ENCODE assay signal across 29 cellular contexts in genomic region chr11:64624869-64625481, GRCh38. TPM values are rescaled to one million over a fixed set of nuclear protein-coding genes. Genes with fewer than 3 reads are reported as not detected.
DNase-seq lines count a peak whose midpoint lies in the region; ATAC-seq, FAIRE-seq and TF ChIP-seq lines count a peak whose summit lies in the region.
"Had no signal": no experiment of that assay in that cellular context is flagged by ENCODE, and none has a peak within 500 bp of the region (broad histone marks: within the 10 kb centered on the region; RNA-seq: fewer than 3 reads in every experiment).

No MANE protein-coding gene starts in this region.

- H4K20me1 ChIP-seq in OCI-LY7 (ENCODE audit: insufficient read depth, low read length) = no peaks in the 10 kb centered on the region
- H4K20me1 ChIP-seq in K562 (replicated peaks; ENCODE audit: control insufficient read depth, insufficient read depth, low read length) = no peaks in the 10 kb centered on the region; the same call in 1 of the 2 replicates

- H3K9me2 ChIP-seq in OCI-LY7 (ENCODE audit: insufficient read depth, low read length) = no peaks in the 10 kb centered on the region

- H3K27me3 ChIP-seq in right atrium auricular region (no peaks in the 10 kb centered on the region), K562 (ENCODE audit: control insufficient read depth in 2 of 2, insufficient read depth in 2 of 2, low read length in 2 of 2) (peaks cover 0 to 22% of the 10 kb centered on the region in 2 experiments; a peak in 1 of 5 replicates), upper lobe of right lung (no peaks in the 10 kb centered on the region), WERI-Rb-1 (ENCODE audit: insufficient read depth, low read depth, severe bottlenecking) (no peaks in the 10 kb centered on the region)
- H3K27me3 ChIP-seq: ascending aorta had no signal

- H3K36me3 Mint-ChIP-seq in activated CD4-positive, alpha-beta memory T cell treated with anti-CD3 and anti-CD28 coated beads, Interleukin-2, amount 10 ng/mL, durations not matched to agents 7 days and 5 days (ENCODE audit: low read depth) = no peaks in the 10 kb centered on the region
- H3K36me3 Mint-ChIP-seq: naive thymus-derived CD8-positive, alpha-beta T cell had no signal

- BruUV-seq in OCI-LY7 (replicated peaks; lab: Mats Ljungman, UMichigan) (no TSS peak), K562 (replicated peaks; lab: Mats Ljungman, UMichigan) (no TSS peak)

- no peak overlapping the region for H3K27ac ChIP-seq in right atrium auricular region
- no peak overlapping the region for H3K27ac ChIP-seq in OCI-LY7 (ENCODE audit: low read depth, low read length, poor library complexity, severe bottlenecking)
- no peak overlapping the region for H3K27ac ChIP-seq in K562 (ENCODE audit: extremely low read depth, low read depth, low read length)
- no peak overlapping the region for H3K27ac ChIP-seq in upper lobe of right lung
- no peak overlapping the region for H3K27ac ChIP-seq in WERI-Rb-1
- H3K27ac ChIP-seq: 22Rv1, ascending aorta had no signal

- no peaks in the 10 kb centered on the region for H3K36me3 ChIP-seq in right atrium auricular region
- H3K36me3 ChIP-seq in OCI-LY7 (ENCODE audit: insufficient read depth, low read length) = no peaks in the 10 kb centered on the region
- H3K36me3 ChIP-seq in K562 (ENCODE audit: control insufficient read depth, insufficient read depth, low read length) = no peaks in the 10 kb centered on the region
- no peaks in the 10 kb centered on the region for H3K36me3 ChIP-seq in upper lobe of right lung
- H3K36me3 ChIP-seq in WERI-Rb-1 = peaks cover 30% of the 10 kb centered on the region

- TF ChIP-seq EP300 in K562 (IDR thresholded peaks at IDR 0.05; ENCODE audit: low read length) = no peak

- DNase-seq in left ventricle myocardium superior (no peak), right atrium auricular region (ENCODE audit: low spot score) (no peak), OCI-LY7 (ENCODE audit: low spot score) (peak; percentile 64), K562 (ENCODE audit: extremely low read depth in 1 of 4, low spot score in 3 of 4) (no peak), upper lobe of right lung (no peak), WERI-Rb-1 (no peak), GM10266 (ENCODE audit: extremely low spot score) (no peak)
- no peak for DNase-seq in activated CD4-positive, alpha-beta memory T cell treated with anti-CD3 and anti-CD28 coated beads, Interleukin-2, amount 10 ng/mL, durations not matched to agents 7 days and 5 days
- DNase-seq: activated CD4-positive, alpha-beta T cell treated with anti-CD3 and anti-CD28 coated beads, Interleukin-2, amount 50 U/mL, for 4 hours; activated naive CD4-positive, alpha-beta T cell treated with Interleukin-2 at 50 U/mL for 16 hours; activated T-cell treated with anti-CD3 and anti-CD28 coated beads, Interleukin-2, amount 50 U/mL, for 1 hour; C1 segment of cervical spinal cord; cerebellar nuclear complex; effector memory CD4-positive, alpha-beta T cell; H7; head of caudate nucleus; naive thymus-derived CD8-positive, alpha-beta T cell; NCI-H1105; NCI-H2107; NCI-H524; PC-3; posterior cingulate gyrus; stimulated activated CD4-positive, alpha-beta T cell treated with anti-CD3 and anti-CD28 coated beads, Interleukin-4, amount 100 ng/mL, for 1 hour; T1000 had no signal

- 0 out of 2 replicates have a peak overlapping the region, but pooled peaks have one; percentile 4 for H3K4me2 ChIP-seq in OCI-LY7 (ENCODE audit: low read length)
- no peak overlapping the region for H3K4me2 ChIP-seq in K562 (ENCODE audit: insufficient read depth, low read length)

- no peak for TF ChIP-seq RAD21 in K562 (CRISPR knock-in tag; conservative IDR thresholded peaks at IDR 0.05 in 1 of 2, IDR thresholded peaks at IDR 0.05 in 1 of 2)

- 19% methylated on average over 4 of the region's 4 CpGs for WGBS in K562 (ENCODE audit: insufficient coverage, low coverage, missing lambda C conversion rate)

- H3K27me3 Mint-ChIP-seq in activated CD4-positive, alpha-beta memory T cell treated with anti-CD3 and anti-CD28 coated beads, Interleukin-2, amount 10 ng/mL, durations not matched to agents 7 days and 5 days = no peaks in the 10 kb centered on the region
- H3K27me3 Mint-ChIP-seq: naive thymus-derived CD8-positive, alpha-beta T cell had no signal

- H2AFZ ChIP-seq in OCI-LY7 (ENCODE audit: low read length) (peak overlapping the region; percentile 6; the same call in 1 of the 2 replicates), K562 (ENCODE audit: low read depth, low read length) (no peak overlapping the region)

- CTCF ChIA-PET in OCI-LY7 (lab: Charles Lee; ENCODE audit: unreplicated experiment) = no interaction called here
- CTCF ChIA-PET in K562 (lab: Yijun Ruan, JAX; ENCODE audit: low intra/inter-chr PET ratio) = no interaction called here
- CTCF ChIA-PET in activated CD4-positive, alpha-beta memory T cell treated with anti-CD3 and anti-CD28 coated beads, Interleukin-2, amount 10 ng/mL, durations not matched to agents 7 days and 5 days (lab: Charles Lee) = no interaction called here

- H3K27ac Mint-ChIP-seq in activated CD4-positive, alpha-beta memory T cell treated with anti-CD3 and anti-CD28 coated beads, Interleukin-2, amount 10 ng/mL, durations not matched to agents 7 days and 5 days = no peak overlapping the region

- no peaks in the 10 kb centered on the region for H3K9me3 Mint-ChIP-seq in activated CD4-positive, alpha-beta memory T cell treated with anti-CD3 and anti-CD28 coated beads, Interleukin-2, amount 10 ng/mL, durations not matched to agents 7 days and 5 days
- H3K9me3 Mint-ChIP-seq: naive thymus-derived CD8-positive, alpha-beta T cell had no signal

- no peak overlapping the region for H3K9ac ChIP-seq in K562 (ENCODE audit: insufficient read depth in 1 of 2, low read depth in 2 of 2, low read length in 2 of 2)

- no peaks in the 10 kb centered on the region for H3K9me3 ChIP-seq in right atrium auricular region
- no peaks in the 10 kb centered on the region for H3K9me3 ChIP-seq in OCI-LY7 (ENCODE audit: low read length)
- no peaks in the 10 kb centered on the region for H3K9me3 ChIP-seq in K562 (replicated peaks; ENCODE audit: control insufficient read depth, insufficient read depth, low read depth, low read length)
- H3K9me3 ChIP-seq in upper lobe of right lung = no peaks in the 10 kb centered on the region
- H3K9me3 ChIP-seq in WERI-Rb-1 (ENCODE audit: severe bottlenecking) = no peaks in the 10 kb centered on the region
- H3K9me3 ChIP-seq: ascending aorta had no signal

- H3K4me1 Mint-ChIP-seq in activated CD4-positive, alpha-beta memory T cell treated with anti-CD3 and anti-CD28 coated beads, Interleukin-2, amount 10 ng/mL, durations not matched to agents 7 days and 5 days = peaks cover 7% of the 10 kb centered on the region

- intact Hi-C loops in left ventricle myocardium superior (cut with micrococcal nuclease) = no loop called here
- intact Hi-C loops in OCI-LY7 (cut with micrococcal nuclease; ENCODE audit: unreplicated experiment) = no loop called here
- intact Hi-C loops in K562 (cut with micrococcal nuclease) = no loop called here
- intact Hi-C loops in upper lobe of right lung (cut with DNase I) = no loop called here

- H3K4me1 ChIP-seq in right atrium auricular region (peaks cover 0 to 5% of the 10 kb centered on the region in 2 donors), OCI-LY7 (ENCODE audit: insufficient read depth, low read length, poor library complexity, severe bottlenecking) (peaks cover 36% of the 10 kb centered on the region), K562 (replicated peaks in 1 of 2; ENCODE audit: control insufficient read depth in 2 of 2, insufficient read depth in 2 of 2, low read length in 2 of 2) (peaks cover 6 to 15% of the 10 kb centered on the region in 2 experiments; a peak in 4 of 5 replicates), upper lobe of right lung (peaks cover 6% of the 10 kb centered on the region)
- H3K4me1 ChIP-seq: ascending aorta had no signal

- H3K79me2 ChIP-seq in OCI-LY7 (ENCODE audit: insufficient read depth, low read depth, low read length) = no peaks in the 10 kb centered on the region
- H3K79me2 ChIP-seq in K562 (ENCODE audit: control insufficient read depth, insufficient read depth, low read length) = no peaks in the 10 kb centered on the region

- no peak overlapping the region for H3K4me3 Mint-ChIP-seq in activated CD4-positive, alpha-beta memory T cell treated with anti-CD3 and anti-CD28 coated beads, Interleukin-2, amount 10 ng/mL, durations not matched to agents 7 days and 5 days
- H3K4me3 Mint-ChIP-seq: naive thymus-derived CD8-positive, alpha-beta T cell had no signal

- no peak for FAIRE-seq in K562 (lab: Jason Lieb, UNC)

- POLR2A ChIA-PET in OCI-LY7 (lab: Charles Lee) = interaction anchor here (0.6 kb wide), 1 partner anchor 39 kb away, joined by 4 read pairs; no protein-coding TSS in a partner anchor
- POLR2A ChIA-PET in K562 (lab: Yijun Ruan, JAX) = interaction anchor here (0.5 to 0.9 kb wide), 4 partner anchors 17 to 200 kb away, joined by 3 to 5 read pairs (median 3); no protein-coding TSS in a partner anchor
- POLR2A ChIA-PET in activated CD4-positive, alpha-beta memory T cell treated with anti-CD3 and anti-CD28 coated beads, Interleukin-2, amount 10 ng/mL, durations not matched to agents 7 days and 5 days (lab: Charles Lee) = no interaction called here

- H3K9me1 ChIP-seq in K562 (ENCODE audit: control insufficient read depth, insufficient read depth, low read length) = no peaks in the 10 kb centered on the region

- TF ChIP-seq CTCF in right atrium auricular region (IDR thresholded peaks at IDR 0.05) (no peak), OCI-LY7 (conservative IDR thresholded peaks at IDR 0.05; ENCODE audit: low read length) (no peak), K562 (IDR thresholded peaks at IDR 0.05 in 2 of 3, conservative IDR thresholded peaks at IDR 0.05 in 1 of 3; ENCODE audit: insufficient read depth in 2 of 3, low read depth in 1 of 3, low read length in 3 of 3) (no peak), upper lobe of right lung (IDR thresholded peaks at IDR 0.05) (no peak), WERI-Rb-1 (IDR thresholded peaks at IDR 0.05; ENCODE audit: low read depth, low read length) (no peak), GM10266 (IDR thresholded peaks at IDR 0.05; ENCODE audit: control insufficient read depth, insufficient read depth, low read depth, missing control alignments) (no peak)

- no peak overlapping the region for H3K4me3 ChIP-seq in right atrium auricular region
- no peak overlapping the region for H3K4me3 ChIP-seq in OCI-LY7 (ENCODE audit: low read depth, low read length, poor library complexity, severe bottlenecking)
- no peak overlapping the region for H3K4me3 ChIP-seq in K562
- no peak overlapping the region for H3K4me3 ChIP-seq in upper lobe of right lung
- no peak overlapping the region for H3K4me3 ChIP-seq in WERI-Rb-1 (ENCODE audit: low read depth, low read length)
- H3K4me3 ChIP-seq: ascending aorta had no signal

- no peak for TF ChIP-seq POLR2A in K562 (conservative IDR thresholded peaks at IDR 0.05)

- ATAC-seq in left ventricle myocardium superior (peak; percentile 18), K562 (0 out of 3 replicates have a peak, but pooled peaks have one; percentile 39), upper lobe of right lung (peak; percentile 70)
- ATAC-seq: naive thymus-derived CD8-positive, alpha-beta T cell; PC-3 had no signal

- in situ Hi-C loops in K562 (cut with MboI) = no loop called here

RNA-seq across cellular contexts. Expression of gene SLC22A12, which starts 34.0 kb away (rescaled TPM):
- total RNA-seq in left ventricle myocardium superior (not detected), right atrium auricular region (not detected), OCI-LY7 (2022) (not detected in 2 replicates), K562 (2014; rRNA removed) (not detected in 2 replicates), K562 (2014; rRNA removed; fragmentation: Illumina TruSeq; extraction: Trizol) (not detected in 2 replicates), K562 (2015; rRNA removed; fragmentation: Illumina TruSeq; extraction: Trizol) (not detected in 2 replicates), K562 (2021) (not detected in 2 replicates), upper lobe of right lung (not detected)
- total RNA-seq in OCI-LY7 (2014; rRNA removed; shearing (Covaris generic)) = not detected in 2 replicates
- total RNA-seq in K562 (2011; cell fraction: chromatin; rRNA removed; ENCODE audit: low replicate concordance) = not detected in 2 replicates
- total RNA-seq in K562 (2011; cell fraction: nucleolus; rRNA removed) = not detected in 2 replicates
- total RNA-seq in K562 (2011; cell fraction: nucleoplasm; rRNA removed) = not detected in 2 replicates
- polyA plus RNA-seq in K562 (2011; rRNA removed) (not detected in 2 replicates), K562 (2014; fragmentation: Illumina TruSeq; extraction: Trizol) (not detected in 2 replicates), K562 (2014; fragmentation: Nextera tagmentation; extraction: Ambion mirVana) (not detected), K562 (2014; rRNA removed) (not detected in 2 replicates)
- polyA plus RNA-seq in K562 (2011; cell fraction: cytosol; rRNA removed) = not detected in 2 replicates
- polyA plus RNA-seq in K562 (2011; cell fraction: nucleus; rRNA removed) = not detected in 2 replicates
- polyA plus RNA-seq in K562 (2012) = not detected in 2 replicates
- polyA minus RNA-seq in K562 (2011; rRNA and poly(A)+ RNA removed) = not detected in 2 replicates
- not detected in 2 replicates for polyA minus RNA-seq in K562 (2011; cell fraction: cytosol; rRNA and poly(A)+ RNA removed)
- not detected in 2 replicates for polyA minus RNA-seq in K562 (2011; cell fraction: nucleus; rRNA and poly(A)+ RNA removed)
- not detected for total RNA-seq in activated CD4-positive, alpha-beta memory T cell treated with anti-CD3 and anti-CD28 coated beads, Interleukin-2, amount 10 ng/mL, durations not matched to agents 7 days and 5 days
- total RNA-seq: ascending aorta; H7; lung microvascular endothelial cell; naive thymus-derived CD8-positive, alpha-beta T cell; PC-3; skeletal muscle tissue; temporal lobe had no signal
- polyA plus RNA-seq: naive thymus-derived CD8-positive, alpha-beta T cell had no signal

Comparison
In these comparisons a context has a peak if more than half of its experiments do, and no peak if none do; other contexts are left out.
1. ATAC-seq: peak in every context shown above with its lines; median percentile 70 in upper lobe of right lung; 39 in K562; 18 in left ventricle myocardium superior.